Comparison of ENCODE assay signal across 8 cellular contexts in the genomic region with DNA sequence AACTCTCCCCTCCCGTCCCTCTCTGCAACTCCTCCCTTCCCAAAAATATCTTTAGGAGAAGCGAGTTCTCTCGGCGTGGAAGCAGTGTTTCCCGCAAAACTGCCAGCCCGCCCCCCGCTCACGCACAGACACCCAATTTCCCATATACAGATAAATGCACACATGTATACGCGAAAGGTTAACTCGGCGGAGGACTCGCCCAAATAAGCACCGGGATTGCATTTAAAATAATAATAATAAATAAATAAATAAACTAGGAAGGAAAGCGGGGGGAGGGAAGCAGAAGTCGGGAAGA.
DNase-seq lines count a peak whose midpoint lies in the region; ATAC-seq and TF ChIP-seq lines count a peak whose summit lies in the region.

No MANE protein-coding gene starts in this region.

- peaks cover 13 to 27% of the 10 kb centered on the region in 2 donors for H3K4me1 Mint-ChIP-seq in effector memory CD8-positive, alpha-beta T cell (ENCODE audit: low read depth in 2 of 2)
- peaks cover 13% of the 10 kb centered on the region for H3K4me1 Mint-ChIP-seq in nephron

- H3K9me2 ChIP-seq in MM.1S (replicated peaks; ENCODE audit: insufficient read depth, low read length), result no peaks in the 10 kb centered on the region

- no peak overlapping the region for H3K9ac ChIP-seq in BLaER1 treated with 17β-estradiol and CSF1 and Interleukin-3, amounts not matched to agents 10 nM and 100 nM
- peak overlapping the region; percentile 18; the same call in 1 of the 2 replicates for H3K9ac ChIP-seq in MM.1S (ENCODE audit: low read length)

- H3K9me3 Mint-ChIP-seq in effector memory CD8-positive, alpha-beta T cell, result no peaks in the 10 kb centered on the region
- H3K9me3 Mint-ChIP-seq in nephron, result no peaks in the 10 kb centered on the region

- peak overlapping the region; percentile 88 for H3K4me3 Mint-ChIP-seq in effector memory CD8-positive, alpha-beta T cell
- peak overlapping the region; percentile 91 to 97 (median 94) for H3K4me3 Mint-ChIP-seq in nephron

- peaks cover 29 to 58% (median 39%) of the 10 kb centered on the region in 11 experiments; a peak in 21 of 22 replicates for H4K20me1 ChIP-seq in BLaER1 treated with 17β-estradiol and CSF1 and Interleukin-3, amounts not matched to agents 10 nM and 100 nM
- no peaks in the 10 kb centered on the region for H4K20me1 ChIP-seq in MM.1S (ENCODE audit: insufficient read depth, low read length)

- peaks cover 62 to 87% (median 79%) of the 10 kb centered on the region in 11 experiments for H3K27me3 ChIP-seq in BLaER1 treated with 17β-estradiol and CSF1 and Interleukin-3, amounts not matched to agents 10 nM and 100 nM
- no peaks in the 10 kb centered on the region for H3K27me3 ChIP-seq in MM.1S (replicated peaks; ENCODE audit: insufficient read depth, low read length)

- H3K27me3 Mint-ChIP-seq in effector memory CD8-positive, alpha-beta T cell, result no peaks in the 10 kb centered on the region
- peaks cover 34% of the 10 kb centered on the region for H3K27me3 Mint-ChIP-seq in nephron (ENCODE audit: low read depth)

- no peak for ATAC-seq in effector memory CD8-positive, alpha-beta T cell (replicated peaks)
- no peak for ATAC-seq in GM18909 (IDR thresholded peaks at IDR 0.05; ENCODE audit: poor library complexity, unreplicated experiment)
- no peak for ATAC-seq in HG03469 (IDR thresholded peaks at IDR 0.05; ENCODE audit: unreplicated experiment)
- no peak for ATAC-seq in GM19397 (IDR thresholded peaks at IDR 0.05; ENCODE audit: unreplicated experiment)
- ATAC-seq in HG03097 (IDR thresholded peaks at IDR 0.05; ENCODE audit: low FRiP score, unreplicated experiment), result no peak

- peak overlapping the region in 9 of 10 experiments; percentile 29 to 42 (median 37); a peak in 17 of 20 replicates for H3K4me3 ChIP-seq in BLaER1 treated with 17β-estradiol and CSF1 and Interleukin-3, amounts not matched to agents 10 nM and 100 nM
- peak overlapping the region; percentile 61 for H3K4me3 ChIP-seq in MM.1S (ENCODE audit: low read length)

- H3K36me3 Mint-ChIP-seq in effector memory CD8-positive, alpha-beta T cell (ENCODE audit: insufficient read depth), result peaks cover 8% of the 10 kb centered on the region
- H3K36me3 Mint-ChIP-seq in nephron (ENCODE audit: low read depth), result no peaks in the 10 kb centered on the region

- peak overlapping the region; percentile 63 to 68 for H3K27ac Mint-ChIP-seq in effector memory CD8-positive, alpha-beta T cell
- H3K27ac Mint-ChIP-seq in nephron, result peak overlapping the region; percentile 34 to 81 (median 56)

- H3K4me2 ChIP-seq in BLaER1 treated with 17β-estradiol and CSF1 and Interleukin-3, amounts not matched to agents 10 nM and 100 nM, result peak overlapping the region; percentile 43 to 76 (median 53)
- peak overlapping the region; percentile 72 for H3K4me2 ChIP-seq in MM.1S (ENCODE audit: low read depth, low read length)

- H3K27ac ChIP-seq in BLaER1 treated with 17β-estradiol and CSF1 and Interleukin-3, amounts not matched to agents 10 nM and 100 nM, result no peak overlapping the region
- H3K27ac ChIP-seq in MM.1S (ENCODE audit: low read length), result no peak overlapping the region

- H3K4me1 ChIP-seq in BLaER1 treated with 17β-estradiol and CSF1 and Interleukin-3, amounts not matched to agents 10 nM and 100 nM, result peaks cover 0 to 19% (median 9%) of the 10 kb centered on the region in 10 experiments; a peak in 11 of 20 replicates
- H3K4me1 ChIP-seq in MM.1S (ENCODE audit: low read length), result no peaks in the 10 kb centered on the region

- TF ChIP-seq CTCF in MM.1S (IDR thresholded peaks at IDR 0.05; ENCODE audit: low read length), result no peak
- TF ChIP-seq CTCF in nephron (IDR thresholded peaks at IDR 0.05; ENCODE audit: unreplicated experiment in 3 of 3), result no peak

- DNase-seq in MM.1S, result no peak
- DNase-seq in effector memory CD8-positive, alpha-beta T cell, result no peak

- peaks cover 9 to 34% (median 28%) of the 10 kb centered on the region in 11 experiments; a peak in 21 of 22 replicates for H3K36me3 ChIP-seq in BLaER1 treated with 17β-estradiol and CSF1 and Interleukin-3, amounts not matched to agents 10 nM and 100 nM
- H3K36me3 ChIP-seq in MM.1S (replicated peaks; ENCODE audit: insufficient read depth, low read length), result no peaks in the 10 kb centered on the region

- no peaks in the 10 kb centered on the region for H3K79me2 ChIP-seq in MM.1S (ENCODE audit: low read length)

- peak overlapping the region; percentile 28 for H2AFZ ChIP-seq in MM.1S (ENCODE audit: low read length)

- no peaks in the 10 kb centered on the region for H3F3A ChIP-seq in MM.1S (ENCODE audit: insufficient read depth, low read length)

- H3K9me3 ChIP-seq in BLaER1 treated with 17β-estradiol and CSF1 and Interleukin-3, amounts not matched to agents 10 nM and 100 nM (replicated peaks in 1 of 11), result peaks cover 0 to 30% (median 26%) of the 10 kb centered on the region in 11 experiments; a peak in 18 of 22 replicates
- no peaks in the 10 kb centered on the region for H3K9me3 ChIP-seq in MM.1S (replicated peaks; ENCODE audit: insufficient read depth, low read length)
